In the genomic region with DNA sequence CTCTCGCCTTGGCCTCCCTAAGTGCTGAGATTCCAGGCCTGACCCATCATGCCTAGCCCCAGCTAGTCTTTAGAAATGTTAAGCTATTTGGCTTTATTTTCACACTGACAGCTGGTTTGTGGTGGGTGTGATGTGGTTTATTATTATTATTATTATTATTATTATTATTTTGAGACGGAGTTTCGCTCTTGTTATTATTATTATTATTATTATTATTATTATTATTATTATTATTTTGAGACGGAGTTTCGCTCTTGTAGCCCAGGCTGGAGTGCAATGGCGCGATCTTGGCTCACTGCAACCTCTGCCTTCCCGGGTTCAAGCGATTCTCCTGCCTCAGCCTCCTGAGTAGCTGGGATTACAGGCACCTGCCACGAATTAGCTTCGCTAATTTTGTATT, we compare ENCODE assay signal across 3 cellular contexts. TPM values are rescaled to one million over a fixed set of nuclear protein-coding genes. Genes with fewer than 3 reads are reported as not detected.
"Had no signal": no experiment of that assay in that cellular context is flagged by ENCODE, and none has a peak within 500 bp of the region (broad histone marks: within the 10 kb centered on the region; RNA-seq: fewer than 3 reads in every experiment).

No MANE protein-coding gene starts in this region.

RNA-seq across cellular contexts. Expression of a gene that starts 1.2 kb away (rescaled TPM):
- total RNA-seq: H1, HepG2, HT1080 had no signal
